Comparison of ENCODE assay signal across 8 cellular contexts in the genomic region with DNA sequence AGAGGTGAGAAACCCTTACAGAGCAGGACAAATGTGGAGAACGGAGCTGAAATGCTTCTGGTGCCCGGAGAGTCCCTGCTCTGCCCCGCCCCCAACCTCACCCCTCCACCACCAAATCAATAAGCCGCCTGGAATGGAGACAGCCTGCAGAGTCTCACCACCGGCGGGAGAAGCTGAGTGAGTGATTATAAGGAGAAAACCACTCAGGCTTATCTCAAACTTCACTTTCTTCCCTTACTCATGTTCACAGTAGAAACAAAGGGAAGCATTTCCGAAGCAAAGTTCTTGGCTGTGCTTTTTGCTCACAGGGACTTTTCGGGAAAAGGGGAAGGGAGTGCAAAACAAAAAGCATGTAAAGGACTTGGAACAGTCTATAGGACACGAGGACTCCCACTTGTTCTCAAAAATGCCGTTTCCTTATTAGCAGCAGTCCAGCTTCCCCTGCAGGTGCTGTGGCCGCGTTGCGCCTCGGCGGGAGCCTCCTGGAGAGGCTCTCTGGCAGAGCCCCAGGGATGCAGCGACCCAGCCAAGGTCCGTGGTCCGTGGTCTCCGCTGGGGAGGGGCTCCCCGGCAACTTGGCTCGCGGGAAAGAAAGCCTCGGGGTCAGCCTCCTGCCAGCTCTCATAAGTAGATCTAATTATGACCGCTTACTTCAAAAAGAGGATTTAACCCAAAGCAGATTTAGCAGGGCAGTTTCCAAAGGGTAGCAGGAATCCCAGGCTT.
DNase-seq lines count a peak whose midpoint lies in the region; ATAC-seq, FAIRE-seq and TF ChIP-seq lines count a peak whose summit lies in the region.

No MANE protein-coding gene starts in this region.

- BruUV-seq in K562 (replicated peaks; lab: Mats Ljungman, UMichigan) = no TSS peak

- H3K27ac ChIP-seq in K562 (ENCODE audit: extremely low read depth, low read depth, low read length) = no peak overlapping the region

- no peak for FAIRE-seq in K562 (lab: Jason Lieb, UNC)

- TF ChIP-seq CTCF in K562 (IDR thresholded peaks at IDR 0.05 in 2 of 3, conservative IDR thresholded peaks at IDR 0.05 in 1 of 3; ENCODE audit: insufficient read depth in 2 of 3, low read depth in 1 of 3, low read length in 3 of 3) = 0 out of 6 replicates have a peak, but pooled peaks of 1 of the 3 experiments have one; percentile 7
- peak; percentile 49 for TF ChIP-seq CTCF in type B pancreatic cell (conservative IDR thresholded peaks at IDR 0.05)
- no peak for TF ChIP-seq CTCF in lower leg skin (IDR thresholded peaks at IDR 0.05)

- H3K36me3 Mint-ChIP-seq in type B pancreatic cell = no peaks in the 10 kb centered on the region

- POLR2A ChIA-PET in K562 (lab: Yijun Ruan, JAX) = interaction anchor here (0.6 kb wide), 1 partner anchor 10 kb away, joined by 3 read pairs; no protein-coding TSS in a partner anchor

- no peaks in the 10 kb centered on the region for H3K9me3 Mint-ChIP-seq in type B pancreatic cell

- no peak for TF ChIP-seq EP300 in K562 (IDR thresholded peaks at IDR 0.05; ENCODE audit: low read length)

- H3K27me3 ChIP-seq in K562 (ENCODE audit: control insufficient read depth in 2 of 2, insufficient read depth in 2 of 2, low read length in 2 of 2) = peaks cover 3 to 4% of the 10 kb centered on the region in 2 experiments; a peak in 2 of 5 replicates

- TF ChIP-seq POLR2A in K562 (conservative IDR thresholded peaks at IDR 0.05) (no peak), lower leg skin (IDR thresholded peaks at IDR 0.05) (no peak)

- peaks cover 6 to 8% of the 10 kb centered on the region in 2 experiments; a peak in 3 of 5 replicates for H3K4me1 ChIP-seq in K562 (replicated peaks in 1 of 2; ENCODE audit: control insufficient read depth in 2 of 2, insufficient read depth in 2 of 2, low read length in 2 of 2)

- H3K9me1 ChIP-seq in K562 (ENCODE audit: control insufficient read depth, insufficient read depth, low read length) = no peaks in the 10 kb centered on the region

- H3K9ac ChIP-seq in K562 (ENCODE audit: insufficient read depth in 1 of 2, low read depth in 2 of 2, low read length in 2 of 2) = peak overlapping the region in 1 of 2 experiments; percentile 87; a peak in 2 of 4 replicates

- H3K27me3 Mint-ChIP-seq in type B pancreatic cell = no peaks in the 10 kb centered on the region

- no peaks in the 10 kb centered on the region for H3K79me2 ChIP-seq in K562 (ENCODE audit: control insufficient read depth, insufficient read depth, low read length)

- no peaks in the 10 kb centered on the region for H4K20me1 ChIP-seq in K562 (replicated peaks; ENCODE audit: control insufficient read depth, insufficient read depth, low read length)

- DNase-seq in SHP77 (lab: John Stamatoyannopoulos, UW) (peak; percentile 22 to 25), SHP77 treated with DMSO at 0.1 percent for 48 hours (lab: John Stamatoyannopoulos, UW) (no peak), K562 (ENCODE audit: extremely low read depth in 1 of 4, low spot score in 3 of 4) (peak; percentile 10 to 27 (median 12)), kidney glomerular epithelial cell (lab: John Stamatoyannopoulos, UW) (peak; percentile 42), type B pancreatic cell (ENCODE audit: extremely low spot score, unreplicated experiment) (peak; percentile 72), cerebellar nuclear complex (lab: John Stamatoyannopoulos, UW) (no peak), lower leg skin (ENCODE audit: low spot score in 2 of 2) (no peak)
- no peak for DNase-seq in stimulated activated CD4-positive, alpha-beta T cell treated with anti-CD3 and anti-CD28 coated beads, Interleukin-4, amount 100 ng/mL, for 24 hours

- peak overlapping the region; percentile 84 for H3K4me3 Mint-ChIP-seq in type B pancreatic cell

- in situ Hi-C loops in K562 (cut with MboI) = no loop called here

- ATAC-seq in K562 = peak; percentile 74

- H3K4me1 Mint-ChIP-seq in type B pancreatic cell (ENCODE audit: unreplicated experiment) = peaks cover 34% of the 10 kb centered on the region

- intact Hi-C loops in K562 (cut with micrococcal nuclease) (no loop called here), lower leg skin (cut with DNase I; ENCODE audit: low total_unique reads) (no loop called here)

- H3K4me3 ChIP-seq in K562 (peak overlapping the region; percentile 21), lower leg skin (ENCODE audit: low read depth, poor library complexity, severe bottlenecking) (no peak overlapping the region)

- peak overlapping the region; percentile 59 for H3K27ac Mint-ChIP-seq in type B pancreatic cell

- WGBS in K562 (ENCODE audit: insufficient coverage, low coverage, missing lambda C conversion rate) = under 1% methylated on average over 20 of the region's 24 CpGs
- WGBS in lower leg skin, 2 donors = 5 to 8% methylated on average over 24 of the region's 24 CpGs

- no peaks in the 10 kb centered on the region for H3K36me3 ChIP-seq in K562 (ENCODE audit: control insufficient read depth, insufficient read depth, low read length)

- H2AFZ ChIP-seq in K562 (ENCODE audit: low read depth, low read length) = peak overlapping the region; percentile 83

- CTCF ChIA-PET in K562 (lab: Yijun Ruan, JAX; ENCODE audit: low intra/inter-chr PET ratio) = no interaction called here

- no peak; a peak in 1 of 4 replicates for TF ChIP-seq RAD21 in K562 (CRISPR knock-in tag; conservative IDR thresholded peaks at IDR 0.05 in 1 of 2, IDR thresholded peaks at IDR 0.05 in 1 of 2)

- peak overlapping the region; percentile 51 for H3K4me2 ChIP-seq in K562 (ENCODE audit: insufficient read depth, low read length)

- no peaks in the 10 kb centered on the region for H3K9me3 ChIP-seq in K562 (replicated peaks; ENCODE audit: control insufficient read depth, insufficient read depth, low read depth, low read length)

TF ChIP-seq in K562, 482 proteins besides CTCF, POLR2A, EP300 and RAD21 (continues in another document):
- TF ChIP-seq, protein P1, sequence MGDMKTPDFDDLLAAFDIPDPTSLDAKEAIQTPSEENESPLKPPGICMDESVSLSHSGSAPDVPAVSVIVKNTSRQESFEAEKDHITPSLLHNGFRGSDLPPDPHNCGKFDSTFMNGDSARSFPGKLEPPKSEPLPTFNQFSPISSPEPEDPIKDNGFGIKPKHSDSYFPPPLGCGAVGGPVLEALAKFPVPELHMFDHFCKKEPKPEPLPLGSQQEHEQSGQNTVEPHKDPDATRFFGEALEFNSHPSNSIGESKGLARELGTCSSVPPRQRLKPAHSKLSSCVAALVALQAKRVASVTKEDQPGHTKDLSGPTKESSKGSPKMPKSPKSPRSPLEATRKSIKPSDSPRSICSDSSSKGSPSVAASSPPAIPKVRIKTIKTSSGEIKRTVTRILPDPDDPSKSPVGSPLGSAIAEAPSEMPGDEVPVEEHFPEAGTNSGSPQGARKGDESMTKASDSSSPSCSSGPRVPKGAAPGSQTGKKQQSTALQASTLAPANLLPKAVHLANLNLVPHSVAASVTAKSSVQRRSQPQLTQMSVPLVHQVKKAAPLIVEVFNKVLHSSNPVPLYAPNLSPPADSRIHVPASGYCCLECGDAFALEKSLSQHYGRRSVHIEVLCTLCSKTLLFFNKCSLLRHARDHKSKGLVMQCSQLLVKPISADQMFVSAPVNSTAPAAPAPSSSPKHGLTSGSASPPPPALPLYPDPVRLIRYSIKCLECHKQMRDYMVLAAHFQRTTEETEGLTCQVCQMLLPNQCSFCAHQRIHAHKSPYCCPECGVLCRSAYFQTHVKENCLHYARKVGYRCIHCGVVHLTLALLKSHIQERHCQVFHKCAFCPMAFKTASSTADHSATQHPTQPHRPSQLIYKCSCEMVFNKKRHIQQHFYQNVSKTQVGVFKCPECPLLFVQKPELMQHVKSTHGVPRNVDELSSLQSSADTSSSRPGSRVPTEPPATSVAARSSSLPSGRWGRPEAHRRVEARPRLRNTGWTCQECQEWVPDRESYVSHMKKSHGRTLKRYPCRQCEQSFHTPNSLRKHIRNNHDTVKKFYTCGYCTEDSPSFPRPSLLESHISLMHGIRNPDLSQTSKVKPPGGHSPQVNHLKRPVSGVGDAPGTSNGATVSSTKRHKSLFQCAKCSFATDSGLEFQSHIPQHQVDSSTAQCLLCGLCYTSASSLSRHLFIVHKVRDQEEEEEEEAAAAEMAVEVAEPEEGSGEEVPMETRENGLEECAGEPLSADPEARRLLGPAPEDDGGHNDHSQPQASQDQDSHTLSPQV (IDR thresholded peaks at IDR 0.05) = no peak
- TF ChIP-seq NFE2 (IDR thresholded peaks at IDR 0.05; ENCODE audit: low read depth) (no peak), SRF (CRISPR knock-in tag; IDR thresholded peaks at IDR 0.05) (no peak), ZFP36 (IDR thresholded peaks at IDR 0.05; ENCODE audit: low read depth, low read length, partially characterized antibody) (peak; percentile 12), PRPF4 (IDR thresholded peaks at IDR 0.05; ENCODE audit: insufficient read depth, low read depth, low read length, poor library complexity, severe bottlenecking) (no peak), SP1 (CRISPR knock-in tag; IDR thresholded peaks at IDR 0.05) (no peak), ZNF384 (IDR thresholded peaks at IDR 0.05; ENCODE audit: low read depth, low read length) (no peak)
- TF ChIP-seq, protein P2, sequence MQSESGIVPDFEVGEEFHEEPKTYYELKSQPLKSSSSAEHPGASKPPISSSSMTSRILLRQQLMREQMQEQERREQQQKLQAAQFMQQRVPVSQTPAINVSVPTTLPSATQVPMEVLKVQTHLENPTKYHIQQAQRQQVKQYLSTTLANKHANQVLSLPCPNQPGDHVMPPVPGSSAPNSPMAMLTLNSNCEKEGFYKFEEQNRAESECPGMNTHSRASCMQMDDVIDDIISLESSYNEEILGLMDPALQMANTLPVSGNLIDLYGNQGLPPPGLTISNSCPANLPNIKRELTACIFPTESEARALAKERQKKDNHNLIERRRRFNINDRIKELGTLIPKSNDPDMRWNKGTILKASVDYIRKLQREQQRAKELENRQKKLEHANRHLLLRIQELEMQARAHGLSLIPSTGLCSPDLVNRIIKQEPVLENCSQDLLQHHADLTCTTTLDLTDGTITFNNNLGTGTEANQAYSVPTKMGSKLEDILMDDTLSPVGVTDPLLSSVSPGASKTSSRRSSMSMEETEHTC (IDR thresholded peaks at IDR 0.05) = no peak

Comparison
In these comparisons a context has a peak if more than half of its experiments do, and no peak if none do; other contexts are left out.
1. DNase-seq: peak in SHP77 (2 of 2), K562 (4 of 4), kidney glomerular epithelial cell (single experiment) and type B pancreatic cell (single experiment); none in SHP77 treated with DMSO at 0.1 percent for 48 hours (single experiment), cerebellar nuclear complex (0 of 2), stimulated activated CD4-positive, alpha-beta T cell treated with anti-CD3 and anti-CD28 coated beads, Interleukin-4, amount 100 ng/mL, for 24 hours (single experiment) and lower leg skin (0 of 2).